In the genomic region with DNA sequence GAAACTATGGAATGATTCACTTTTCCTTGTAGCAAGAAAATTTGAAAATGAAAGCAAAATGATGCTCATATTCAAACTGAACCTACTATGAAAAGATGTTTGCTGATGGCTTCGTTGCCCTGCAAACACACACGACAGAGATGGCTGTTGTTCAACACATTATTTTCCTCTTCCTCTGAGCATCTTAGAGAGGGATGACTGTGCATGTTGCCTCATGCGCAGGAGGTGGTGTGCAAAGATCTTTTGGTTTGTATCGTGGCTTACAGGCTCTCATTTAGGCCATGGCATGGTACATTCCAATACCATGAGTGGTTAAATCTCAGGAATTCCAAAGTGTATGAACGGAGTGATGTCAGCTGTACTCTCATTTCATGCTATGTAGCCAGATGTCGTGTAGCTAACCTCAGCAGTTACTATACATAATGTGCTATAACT, we compare ENCODE assay signal across 8 cellular contexts.
A peak's percentile ranks its signal among the peaks of the same experiment; 100 is the strongest.
DNase-seq lines count a peak whose midpoint lies in the region; ATAC-seq and TF ChIP-seq lines count a peak whose summit lies in the region.

No MANE protein-coding gene starts in this region.

- H3K9me2 ChIP-seq in SK-N-SH, result no peaks in the 10 kb centered on the region

- 0 out of 2 replicates have a peak, but pooled peaks cover 3% of the 10 kb centered on the region for H4K20me1 ChIP-seq in SK-N-SH (ENCODE audit: insufficient read depth)

- ATAC-seq in psoas muscle (peak; percentile 37 to 63 (median 50)), GM18909 (IDR thresholded peaks at IDR 0.05; ENCODE audit: poor library complexity, unreplicated experiment) (no peak), GM21786 (IDR thresholded peaks at IDR 0.05; ENCODE audit: unreplicated experiment) (no peak)

- intact Hi-C loops in psoas muscle (cut with DNase I), result no loop called here

- H3K27ac ChIP-seq in SK-N-SH (ENCODE audit: low read depth in 2 of 2, low read length in 1 of 2) (peak overlapping the region; percentile 77 to 92; a peak in 3 of 4 replicates), psoas muscle (no peak overlapping the region)

- H3K4me1 ChIP-seq in SK-N-SH (ENCODE audit: control insufficient read depth in 1 of 2, insufficient read depth in 2 of 2, low read depth in 1 of 2, low read length in 1 of 2) (peaks cover 30 to 69% of the 10 kb centered on the region in 2 experiments), psoas muscle (peaks cover 13% of the 10 kb centered on the region)

- whole genome bisulfite sequencing in SK-N-SH (ENCODE audit: low lambda C conversion rate), result 14% methylated on average over 6 of the region's 6 CpGs
- WGBS in psoas muscle, 3 donors, result 31 to 37% (median 36%) methylated on average over 6 of the region's 6 CpGs

- CTCF ChIA-PET in SK-N-SH (lab: Yijun Ruan, JAX), result interaction anchor here (0.9 to 1.5 kb wide), 4 partner anchors 15 to 207 kb away, joined by 3 to 6 read pairs (median 3); no protein-coding TSS in a partner anchor

- peak; percentile 34 to 94; a peak in 3 of 4 replicates for TF ChIP-seq EP300 in SK-N-SH (IDR thresholded peaks at IDR 0.05; ENCODE audit: borderline replicate concordance in 1 of 2, low read depth in 1 of 2, low read length in 1 of 2)

- peak overlapping the region; percentile 55 for H3K9ac ChIP-seq in SK-N-SH

- peak; percentile 75 for DNase-seq in activated CD4-positive, alpha-beta T cell treated with anti-CD3 and anti-CD28 coated beads for 48 hours
- DNase-seq in activated CD4-positive, alpha-beta T cell treated with anti-CD3 and anti-CD28 coated beads, Interleukin-2, amount 50 U/mL, for 4 hours, result no peak
- DNase-seq in SK-N-SH (no peak), dedifferentiated amniotic fluid mesenchymal stem cell (ENCODE audit: extremely low spot score) (peak; percentile 99), psoas muscle (peak in 1 of 2 donors; percentile 34), GM19240 (ENCODE audit: insufficient read length, low spot score) (no peak)

- H3K79me2 ChIP-seq in SK-N-SH (ENCODE audit: insufficient read depth), result peaks cover 95% of the 10 kb centered on the region

- no peak overlapping the region for H2AFZ ChIP-seq in SK-N-SH (ENCODE audit: low read depth)

- H3K4me2 ChIP-seq in SK-N-SH, result peak overlapping the region; percentile 66

- POLR2A ChIA-PET in SK-N-SH (lab: Yijun Ruan, JAX), result no interaction called here

- no peaks in the 10 kb centered on the region for H3K9me3 ChIP-seq in SK-N-SH
- H3K9me3 ChIP-seq in psoas muscle, result no peaks in the 10 kb centered on the region

- no peaks in the 10 kb centered on the region for H3K27me3 ChIP-seq in SK-N-SH (ENCODE audit: insufficient read depth)
- H3K27me3 ChIP-seq in psoas muscle (ENCODE audit: insufficient read depth in 3 of 3, low read length in 2 of 3), result no peaks in the 10 kb centered on the region

- H3K4me3 ChIP-seq in SK-N-SH (ENCODE audit: low read depth in 2 of 2, low read length in 1 of 2) (peak overlapping the region; percentile 13 to 30; a peak in 3 of 4 replicates), psoas muscle (no peak overlapping the region)

- TF ChIP-seq CTCF in SK-N-SH (IDR thresholded peaks at IDR 0.05) (no peak), psoas muscle (IDR thresholded peaks at IDR 0.05) (no peak)

- H3F3A ChIP-seq in SK-N-SH (replicated peaks; ENCODE audit: insufficient read depth), result peaks cover 49% of the 10 kb centered on the region

- H3K36me3 ChIP-seq in SK-N-SH (replicated peaks in 1 of 2; ENCODE audit: control insufficient read depth in 1 of 2, insufficient read depth in 2 of 2, low read length in 1 of 2), result peaks cover 0 to 3% of the 10 kb centered on the region in 2 experiments
- H3K36me3 ChIP-seq in psoas muscle (ENCODE audit: insufficient read depth in 1 of 2, low read depth in 1 of 2), result no peaks in the 10 kb centered on the region

- no peak; the same call in 1 of the 2 replicates for TF ChIP-seq RAD21 in SK-N-SH (IDR thresholded peaks at IDR 0.05; ENCODE audit: low read length)

TF ChIP-seq in SK-N-SH, 30 proteins besides CTCF, POLR2A, EP300 and RAD21 (continues in another document):
- TF ChIP-seq, protein P1, sequence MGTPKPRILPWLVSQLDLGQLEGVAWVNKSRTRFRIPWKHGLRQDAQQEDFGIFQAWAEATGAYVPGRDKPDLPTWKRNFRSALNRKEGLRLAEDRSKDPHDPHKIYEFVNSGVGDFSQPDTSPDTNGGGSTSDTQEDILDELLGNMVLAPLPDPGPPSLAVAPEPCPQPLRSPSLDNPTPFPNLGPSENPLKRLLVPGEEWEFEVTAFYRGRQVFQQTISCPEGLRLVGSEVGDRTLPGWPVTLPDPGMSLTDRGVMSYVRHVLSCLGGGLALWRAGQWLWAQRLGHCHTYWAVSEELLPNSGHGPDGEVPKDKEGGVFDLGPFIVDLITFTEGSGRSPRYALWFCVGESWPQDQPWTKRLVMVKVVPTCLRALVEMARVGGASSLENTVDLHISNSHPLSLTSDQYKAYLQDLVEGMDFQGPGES (IDR thresholded peaks at IDR 0.05; ENCODE audit: low read depth, low read length), result no peak
- peak; percentile 92 for TF ChIP-seq POLR2AphosphoS5 (IDR thresholded peaks at IDR 0.05; ENCODE audit: low read depth, low read length)
- TF ChIP-seq ZBTB33 (IDR thresholded peaks at IDR 0.05; ENCODE audit: borderline replicate concordance, low read depth), result peak; percentile 40; the same call in 1 of the 2 replicates
- no peak for TF ChIP-seq RFX5 (IDR thresholded peaks at IDR 0.05; ENCODE audit: low read length)
- peak; percentile 81 for TF ChIP-seq PBX3 (IDR thresholded peaks at IDR 0.05)
- peak; percentile 72 for TF ChIP-seq NRF1 (IDR thresholded peaks at IDR 0.05; ENCODE audit: low read depth, low read length)
- 0 out of 2 replicates have a peak, but pooled peaks have one; percentile 9 for TF ChIP-seq TAF1 (IDR thresholded peaks at IDR 0.05; ENCODE audit: borderline replicate concordance, low read depth, low read length)
- TF ChIP-seq TEAD4 (IDR thresholded peaks at IDR 0.05; ENCODE audit: borderline replicate concordance, insufficient read depth), result peak; percentile 98
- peak; percentile 99 for TF ChIP-seq JUND (IDR thresholded peaks at IDR 0.05)
- peak; percentile 67 for TF ChIP-seq REST (IDR thresholded peaks at IDR 0.05; ENCODE audit: low read depth, low read length)
- TF ChIP-seq USF1 (IDR thresholded peaks at IDR 0.05; ENCODE audit: borderline replicate concordance, low read depth), result 0 out of 2 replicates have a peak, but pooled peaks have one; percentile 12
- TF ChIP-seq MEF2A (IDR thresholded peaks at IDR 0.05; ENCODE audit: borderline replicate concordance, low read depth), result peak; percentile 68; the same call in 1 of the 2 replicates
- TF ChIP-seq EZH2phosphoT487 (IDR thresholded peaks at IDR 0.05; ENCODE audit: borderline replicate concordance, low read depth), result no peak

Comparison
In these comparisons a context has a peak if more than half of its experiments do, and no peak if none do; other contexts are left out.
1. DNase-seq: peak in activated CD4-positive, alpha-beta T cell treated with anti-CD3 and anti-CD28 coated beads for 48 hours (single experiment) and dedifferentiated amniotic fluid mesenchymal stem cell (single experiment); none in activated CD4-positive, alpha-beta T cell treated with anti-CD3 and anti-CD28 coated beads, Interleukin-2, amount 50 U/mL, for 4 hours (0 of 2), SK-N-SH (single experiment) and GM19240 (single experiment).
2. ATAC-seq: peak in psoas muscle (4 of 4); none in GM18909 (single experiment) and GM21786 (single experiment).